In genomic region chr12:124369055-124369900, GRCh38 we compare ENCODE assay signal across 10 cellular contexts.
A peak's percentile ranks its signal among the peaks of the same experiment; 100 is the strongest.
DNase-seq lines count a peak whose midpoint lies in the region; ATAC-seq, FAIRE-seq and TF ChIP-seq lines count a peak whose summit lies in the region.
"Had no signal": no experiment of that assay in that cellular context is flagged by ENCODE, and none has a peak within 500 bp of the region (broad histone marks: within the 10 kb centered on the region; RNA-seq: fewer than 3 reads in every experiment).

No MANE protein-coding gene starts in this region.

- no peaks in the 10 kb centered on the region for H3K9me3 ChIP-seq in HEK293 (ENCODE audit: control insufficient read depth, insufficient read depth, low read depth, low read length)
- H3K9me3 ChIP-seq in breast epithelium = no peaks in the 10 kb centered on the region
- no peaks in the 10 kb centered on the region for H3K9me3 ChIP-seq in small intestine (ENCODE audit: control insufficient read depth, low read depth)

- H3K36me3 Mint-ChIP-seq in activated T-helper 1 cell treated with anti-CD3 and anti-CD28 coated beads, Interleukin-12 subunit alpha, Interleukin-12 subunit beta, Interleukin-2, Interleukin-4 antibody, amounts not matched to agents 30 ng/mL and 10 ng/mL and 1 ng/mL, durations not matched to agents 14 hours and 24 hours and 36 hours (ENCODE audit: low read depth) = no peaks in the 10 kb centered on the region
- peaks cover 41 to 43% of the 10 kb centered on the region in 2 donors for H3K36me3 Mint-ChIP-seq in stimulated activated naive B cell treated with anti-CD40 and anti-IgM and Interleukin-4, amounts not matched to agents 10 μg/mL and 1 μg/mL and 100 μg/mL, for 72 hours

- no peak for ATAC-seq in HG03469 (IDR thresholded peaks at IDR 0.05; ENCODE audit: unreplicated experiment)
- ATAC-seq in stimulated activated naive B cell treated with anti-CD40 and anti-IgM and Interleukin-4, amounts not matched to agents 10 μg/mL and 1 μg/mL and 100 μg/mL, for 72 hours (replicated peaks) = no peak

- no peak for FAIRE-seq in small intestine (lab: Jason Lieb, UNC)
- FAIRE-seq: GM18507 had no signal

- TF ChIP-seq POLR2A in breast epithelium (IDR thresholded peaks at IDR 0.05) = no peak

- H3K27me3 Mint-ChIP-seq in activated T-helper 1 cell treated with anti-CD3 and anti-CD28 coated beads, Interleukin-12 subunit alpha, Interleukin-12 subunit beta, Interleukin-2, Interleukin-4 antibody, amounts not matched to agents 30 ng/mL and 10 ng/mL and 1 ng/mL, durations not matched to agents 14 hours and 24 hours and 36 hours (ENCODE audit: insufficient read depth) = no peaks in the 10 kb centered on the region
- H3K27me3 Mint-ChIP-seq in stimulated activated naive B cell treated with anti-CD40 and anti-IgM and Interleukin-4, amounts not matched to agents 10 μg/mL and 1 μg/mL and 100 μg/mL, for 72 hours = no peaks in the 10 kb centered on the region

- no peaks in the 10 kb centered on the region for H3K4me1 Mint-ChIP-seq in activated T-helper 1 cell treated with anti-CD3 and anti-CD28 coated beads, Interleukin-12 subunit alpha, Interleukin-12 subunit beta, Interleukin-2, Interleukin-4 antibody, amounts not matched to agents 30 ng/mL and 10 ng/mL and 1 ng/mL, durations not matched to agents 14 hours and 24 hours and 36 hours (ENCODE audit: low read depth)
- H3K4me1 Mint-ChIP-seq in stimulated activated naive B cell treated with anti-CD40 and anti-IgM and Interleukin-4, amounts not matched to agents 10 μg/mL and 1 μg/mL and 100 μg/mL, for 72 hours = peaks cover 0 to 5% of the 10 kb centered on the region in 2 donors

- H3K27ac ChIP-seq in HEK293 (ENCODE audit: extremely low read depth, low read depth, low read length) (no peak overlapping the region), breast epithelium (peak overlapping the region; percentile 94 to 95), small intestine (ENCODE audit: low read depth in 1 of 2, low read length in 1 of 2) (peak overlapping the region; percentile 59 to 95)

- H3K4me3 ChIP-seq in HEK293 (ENCODE audit: low read depth, low read length) (no peak overlapping the region), breast epithelium (peak overlapping the region; percentile 4 to 51 (median 21)), small intestine (ENCODE audit: low read depth in 1 of 2, low read length in 2 of 2) (no peak overlapping the region)

- H3K9me3 Mint-ChIP-seq in activated T-helper 1 cell treated with anti-CD3 and anti-CD28 coated beads, Interleukin-12 subunit alpha, Interleukin-12 subunit beta, Interleukin-2, Interleukin-4 antibody, amounts not matched to agents 30 ng/mL and 10 ng/mL and 1 ng/mL, durations not matched to agents 14 hours and 24 hours and 36 hours = no peaks in the 10 kb centered on the region
- no peaks in the 10 kb centered on the region for H3K9me3 Mint-ChIP-seq in stimulated activated naive B cell treated with anti-CD40 and anti-IgM and Interleukin-4, amounts not matched to agents 10 μg/mL and 1 μg/mL and 100 μg/mL, for 72 hours

- intact Hi-C loops in breast epithelium (cut with DNase I; ENCODE audit: low total_unique reads) = loop anchor here (10.0 kb wide), 1 partner anchor 406 kb away; no protein-coding TSS in a partner anchor
- intact Hi-C loops in activated T-helper 1 cell treated with anti-CD3 and anti-CD28 coated beads, Interleukin-12 subunit alpha, Interleukin-12 subunit beta, Interleukin-2, Interleukin-4 antibody, amounts not matched to agents 30 ng/mL and 10 ng/mL and 1 ng/mL, durations not matched to agents 14 hours and 24 hours and 36 hours (cut with micrococcal nuclease) = no loop called here

- H3K27me3 ChIP-seq in breast epithelium (no peaks in the 10 kb centered on the region), small intestine (ENCODE audit: control insufficient read depth in 2 of 2, insufficient read depth in 2 of 2, low read length in 2 of 2) (no peaks in the 10 kb centered on the region)

- CTCF ChIA-PET in HEK293 (lab: Yijun Ruan, JAX) = no interaction called here

- POLR2A ChIA-PET in HEK293 (lab: Yijun Ruan, JAX) = no interaction called here

- H3K4me3 Mint-ChIP-seq in activated T-helper 1 cell treated with anti-CD3 and anti-CD28 coated beads, Interleukin-12 subunit alpha, Interleukin-12 subunit beta, Interleukin-2, Interleukin-4 antibody, amounts not matched to agents 30 ng/mL and 10 ng/mL and 1 ng/mL, durations not matched to agents 14 hours and 24 hours and 36 hours = no peak overlapping the region
- no peak overlapping the region for H3K4me3 Mint-ChIP-seq in stimulated activated naive B cell treated with anti-CD40 and anti-IgM and Interleukin-4, amounts not matched to agents 10 μg/mL and 1 μg/mL and 100 μg/mL, for 72 hours

- DNase-seq in breast epithelium (ENCODE audit: low spot score in 2 of 2) = peak; percentile 81 to 90
- peak; percentile 88 for DNase-seq in kidney tubule cell (ENCODE audit: low spot score)
- DNase-seq in small intestine = peak; percentile 83
- no peak for DNase-seq in activated T-helper 1 cell treated with anti-CD3 and anti-CD28 coated beads, Interleukin-12 subunit alpha, Interleukin-12 subunit beta, Interleukin-2, Interleukin-4 antibody, amounts not matched to agents 30 ng/mL and 10 ng/mL and 1 ng/mL, durations not matched to agents 14 hours and 24 hours and 36 hours (ENCODE audit: low spot score)
- no peak for DNase-seq in stimulated activated naive B cell treated with anti-CD40 and anti-IgM and Interleukin-4, amounts not matched to agents 10 μg/mL and 1 μg/mL and 100 μg/mL, for 72 hours
- no peak for DNase-seq in dedifferentiated amniotic fluid mesenchymal stem cell (ENCODE audit: extremely low spot score)
- DNase-seq: NCI-H1694 treated with DMSO at 0.1 percent for 48 hours had no signal

- no peak overlapping the region for H3K27ac Mint-ChIP-seq in activated T-helper 1 cell treated with anti-CD3 and anti-CD28 coated beads, Interleukin-12 subunit alpha, Interleukin-12 subunit beta, Interleukin-2, Interleukin-4 antibody, amounts not matched to agents 30 ng/mL and 10 ng/mL and 1 ng/mL, durations not matched to agents 14 hours and 24 hours and 36 hours
- H3K27ac Mint-ChIP-seq in stimulated activated naive B cell treated with anti-CD40 and anti-IgM and Interleukin-4, amounts not matched to agents 10 μg/mL and 1 μg/mL and 100 μg/mL, for 72 hours = no peak overlapping the region

- peaks cover 0 to 32% of the 10 kb centered on the region in 2 experiments; a peak in 1 of 3 replicates for H3K36me3 ChIP-seq in HEK293 (ENCODE audit: control insufficient read depth in 2 of 2, insufficient read depth in 1 of 2, low read length in 2 of 2)
- no peaks in the 10 kb centered on the region for H3K36me3 ChIP-seq in breast epithelium
- H3K36me3 ChIP-seq in small intestine (ENCODE audit: control insufficient read depth in 2 of 2, insufficient read depth in 2 of 2, low read length in 2 of 2) = peaks cover 6 to 7% of the 10 kb centered on the region in 2 donors

- H3K4me1 ChIP-seq in HEK293 (ENCODE audit: control insufficient read depth, insufficient read depth, low read length) (no peaks in the 10 kb centered on the region), breast epithelium (peaks cover 16 to 31% of the 10 kb centered on the region in 2 donors), small intestine (ENCODE audit: control insufficient read depth in 2 of 2, insufficient read depth in 1 of 2, low read depth in 1 of 2, low read length in 1 of 2) (peaks cover 9 to 12% of the 10 kb centered on the region in 2 donors)

- WGBS in small intestine, 3 donors = 19 to 38% (median 34%) methylated on average over 38 to 41 of the region's 41 CpGs

- TF ChIP-seq CTCF in HEK293 (tag by site-specific recombination; IDR thresholded peaks at IDR 0.05) (no peak), breast epithelium (IDR thresholded peaks at IDR 0.05) (peak; percentile 40 to 70 (median 59))

TF ChIP-seq in HEK293, 187 proteins besides CTCF, POLR2A, EP300 and RAD21:
- TF ChIP-seq ZFP37 (tag by site-specific recombination; IDR thresholded peaks at IDR 0.05) (no peak), OVOL3 (tag by site-specific recombination; IDR thresholded peaks at IDR 0.05) (no peak), GLIS1 (tag by site-specific recombination; IDR thresholded peaks at IDR 0.05) (peak; percentile 25; the same call in 1 of the 2 replicates), ZIC2 (tag by site-specific recombination; IDR thresholded peaks at IDR 0.05) (0 out of 2 replicates have a peak, but pooled peaks have one; percentile 8)
- TF ChIP-seq, protein P1, sequence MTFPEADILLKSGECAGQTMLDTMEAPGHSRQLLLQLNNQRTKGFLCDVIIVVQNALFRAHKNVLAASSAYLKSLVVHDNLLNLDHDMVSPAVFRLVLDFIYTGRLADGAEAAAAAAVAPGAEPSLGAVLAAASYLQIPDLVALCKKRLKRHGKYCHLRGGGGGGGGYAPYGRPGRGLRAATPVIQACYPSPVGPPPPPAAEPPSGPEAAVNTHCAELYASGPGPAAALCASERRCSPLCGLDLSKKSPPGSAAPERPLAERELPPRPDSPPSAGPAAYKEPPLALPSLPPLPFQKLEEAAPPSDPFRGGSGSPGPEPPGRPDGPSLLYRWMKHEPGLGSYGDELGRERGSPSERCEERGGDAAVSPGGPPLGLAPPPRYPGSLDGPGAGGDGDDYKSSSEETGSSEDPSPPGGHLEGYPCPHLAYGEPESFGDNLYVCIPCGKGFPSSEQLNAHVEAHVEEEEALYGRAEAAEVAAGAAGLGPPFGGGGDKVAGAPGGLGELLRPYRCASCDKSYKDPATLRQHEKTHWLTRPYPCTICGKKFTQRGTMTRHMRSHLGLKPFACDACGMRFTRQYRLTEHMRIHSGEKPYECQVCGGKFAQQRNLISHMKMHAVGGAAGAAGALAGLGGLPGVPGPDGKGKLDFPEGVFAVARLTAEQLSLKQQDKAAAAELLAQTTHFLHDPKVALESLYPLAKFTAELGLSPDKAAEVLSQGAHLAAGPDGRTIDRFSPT (tag by site-specific recombination; IDR thresholded peaks at IDR 0.05) = no peak

Comparison
In these comparisons a context has a peak if more than half of its experiments do, and no peak if none do; other contexts are left out.
1. H3K4me3 ChIP-seq: peak in breast epithelium (3 of 3); none in HEK293 (single experiment) and small intestine (0 of 2).
2. DNase-seq: peak in breast epithelium (2 of 2), kidney tubule cell (single experiment) and small intestine (single experiment); none in activated T-helper 1 cell treated with anti-CD3 and anti-CD28 coated beads, Interleukin-12 subunit alpha, Interleukin-12 subunit beta, Interleukin-2, Interleukin-4 antibody, amounts not matched to agents 30 ng/mL and 10 ng/mL and 1 ng/mL, durations not matched to agents 14 hours and 24 hours and 36 hours (single experiment), stimulated activated naive B cell treated with anti-CD40 and anti-IgM and Interleukin-4, amounts not matched to agents 10 μg/mL and 1 μg/mL and 100 μg/mL, for 72 hours (single experiment) and dedifferentiated amniotic fluid mesenchymal stem cell (single experiment).